17 cellular contexts compared by ENCODE assay signal in the genomic region with DNA sequence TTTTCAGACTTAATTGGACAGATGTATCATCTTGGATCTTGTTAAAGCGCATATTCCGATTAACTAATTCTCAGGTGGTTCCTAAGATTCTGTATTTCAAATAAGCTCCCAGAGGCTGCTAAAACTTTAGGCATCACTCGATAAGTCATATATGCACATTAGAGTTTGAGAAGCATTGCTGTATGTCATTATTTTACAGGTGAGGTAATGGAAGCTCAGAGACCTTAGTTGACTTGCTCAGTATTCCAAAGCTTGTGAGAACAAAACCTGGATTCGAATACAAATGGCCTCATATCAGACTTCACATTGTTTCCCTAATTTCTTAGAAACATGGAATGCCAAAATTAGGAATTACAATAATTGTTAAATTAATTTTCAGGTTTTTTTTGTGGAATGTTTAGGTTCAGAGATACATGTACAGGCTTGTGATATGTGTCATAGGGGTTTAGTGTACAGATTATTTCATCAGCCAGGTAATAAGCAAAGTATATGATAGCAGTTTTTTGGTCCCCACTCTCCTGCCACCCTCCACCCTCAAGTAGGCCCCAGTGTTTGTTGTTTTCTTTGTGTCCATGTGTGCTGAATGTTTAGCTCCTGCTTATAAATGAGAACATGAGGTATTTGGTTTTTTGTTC.
"Had no signal": no experiment of that assay in that cellular context is flagged by ENCODE, and none has a peak within 500 bp of the region (broad histone marks: within the 10 kb centered on the region; RNA-seq: fewer than 3 reads in every experiment).

No MANE protein-coding gene starts in this region.

- H3K27ac ChIP-seq: heart left ventricle, left lung, pancreas, suprapubic skin, thyroid gland had no signal

- H3K4me3 ChIP-seq: heart left ventricle, left lung, lung, pancreas, suprapubic skin, thyroid gland had no signal

- H3K4me1 Mint-ChIP-seq: naive B cell, nephron had no signal

- H3K36me3 ChIP-seq: left lung, pancreas, suprapubic skin, thyroid gland had no signal

- H3K27me3 Mint-ChIP-seq: dendritic cell treated with granulocyte-macrophage colony-stimulating factor and Interleukin-4, amounts not matched to agents 40 ng/mL and 50 ng/mL, for 4 days; effector memory CD8-positive, alpha-beta T cell; naive B cell; progenitor cell of endocrine pancreas; type B pancreatic cell had no signal

- H3K27me3 ChIP-seq: heart left ventricle, left lung, pancreas, suprapubic skin, thyroid gland had no signal

- H3K27ac Mint-ChIP-seq: dendritic cell treated with granulocyte-macrophage colony-stimulating factor and Interleukin-4, amounts not matched to agents 40 ng/mL and 50 ng/mL, for 4 days; effector memory CD8-positive, alpha-beta T cell; nephron; progenitor cell of endocrine pancreas; type B pancreatic cell had no signal

- H3K4me3 Mint-ChIP-seq: dendritic cell treated with granulocyte-macrophage colony-stimulating factor and Interleukin-4, amounts not matched to agents 40 ng/mL and 50 ng/mL, for 4 days; effector memory CD8-positive, alpha-beta T cell; nephron; type B pancreatic cell had no signal

- DNase-seq: effector memory CD8-positive, alpha-beta T cell; heart left ventricle; hypothalamus; left lung; naive B cell; occipital lobe; pancreas; right cardiac atrium; stimulated activated CD4-positive, alpha-beta T cell treated with anti-CD3 and anti-CD28 coated beads, Interleukin-12 subunit alpha, Interleukin-12 subunit beta, amount 100 ng/mL, for 4 hours; stimulated activated naive CD4-positive, alpha-beta T cell treated with Interleukin-2 at 50 U/mL for 16 hours; thyroid gland had no signal

- H3K4me1 ChIP-seq: left lung, pancreas, suprapubic skin, thyroid gland had no signal

- ATAC-seq: effector memory CD8-positive, alpha-beta T cell; heart left ventricle; left lung; pancreas; right cardiac atrium had no signal

- H3K9me3 ChIP-seq: pancreas, thyroid gland had no signal
